Comparison of ENCODE assay signal across 21 cellular contexts in the genomic region with DNA sequence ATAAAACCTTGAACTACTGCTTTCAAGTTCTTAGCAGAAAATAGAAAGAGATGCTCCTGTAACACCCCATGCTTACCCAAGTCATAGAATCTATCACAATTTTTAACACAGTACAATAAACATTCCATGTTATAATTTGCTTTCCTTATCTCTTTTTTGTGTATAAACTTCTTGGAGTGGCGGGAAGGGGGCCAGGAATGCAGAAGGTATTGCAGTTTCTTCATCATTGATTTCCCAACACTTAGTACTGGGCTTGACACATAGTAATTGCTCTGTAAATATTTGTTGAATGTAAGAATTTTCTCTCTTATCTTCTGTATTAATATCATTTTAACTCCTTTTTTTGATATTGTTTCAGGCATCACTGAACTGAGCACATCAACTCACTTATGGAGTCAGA.
"Had no signal": no experiment of that assay in that cellular context is flagged by ENCODE, and none has a peak within 500 bp of the region (broad histone marks: within the 10 kb centered on the region; RNA-seq: fewer than 3 reads in every experiment).

No MANE protein-coding gene starts in this region.

- H3K27ac Mint-ChIP-seq: activated CD4-positive, alpha-beta T cell treated with anti-CD3 and anti-CD28 coated beads for 36 hours; activated naive CD4-positive, alpha-beta T cell treated with anti-CD3 and anti-CD28 coated beads, Interleukin-2, amount 50 U/mL, for 72 hours; activated T-helper 1 cell treated with anti-CD3 and anti-CD28 coated beads, Interleukin-12 subunit alpha, Interleukin-12 subunit beta, Interleukin-2, Interleukin-4 antibody, amounts not matched to agents 30 ng/mL and 10 ng/mL and 1 ng/mL, durations not matched to agents 14 hours and 24 hours and 36 hours; brain; mesothelial cell of epicardium; T-helper 2 cell treated with Interferon-gamma antibody and Interleukin-4, amounts not matched to agents 5 μg/mL and 100 μg/mL, for 36 hours; WTC11 had no signal

- H3K9me3 ChIP-seq: thyroid gland, uterus had no signal

- H3K4me3 Mint-ChIP-seq: activated CD4-positive, alpha-beta T cell treated with anti-CD3 and anti-CD28 coated beads for 36 hours; activated T-helper 1 cell treated with anti-CD3 and anti-CD28 coated beads, Interleukin-12 subunit alpha, Interleukin-12 subunit beta, Interleukin-2, Interleukin-4 antibody, amounts not matched to agents 30 ng/mL and 10 ng/mL and 1 ng/mL, durations not matched to agents 14 hours and 24 hours and 36 hours; brain; mesothelial cell of epicardium; nephron; T-helper 2 cell treated with Interferon-gamma antibody and Interleukin-4, amounts not matched to agents 5 μg/mL and 100 μg/mL, for 36 hours; WTC11 had no signal

- H3K4me1 Mint-ChIP-seq: activated CD4-positive, alpha-beta T cell treated with anti-CD3 and anti-CD28 coated beads for 36 hours; brain; nephron; WTC11 had no signal

- FAIRE-seq: TTC549 had no signal

- H3K36me3 Mint-ChIP-seq: activated naive CD4-positive, alpha-beta T cell treated with anti-CD3 and anti-CD28 coated beads, Interleukin-2, amount 50 U/mL, for 72 hours; brain; mesothelial cell of epicardium; WTC11 had no signal

- H3K27me3 Mint-ChIP-seq: activated CD4-positive, alpha-beta T cell treated with anti-CD3 and anti-CD28 coated beads for 36 hours; brain had no signal

- ATAC-seq: activated CD4-positive, alpha-beta T cell treated with anti-CD3 and anti-CD28 coated beads for 36 hours; activated naive CD4-positive, alpha-beta T cell treated with anti-CD3 and anti-CD28 coated beads, Interleukin-2, amount 50 U/mL, for 72 hours; WTC11 had no signal

- H3K4me3 ChIP-seq: coronary artery, thyroid gland, uterus had no signal

- H3K27ac ChIP-seq: coronary artery, thyroid gland, uterus had no signal

- DNase-seq: activated CD4-positive, alpha-beta T cell treated with anti-CD3 and anti-CD28 coated beads for 36 hours; activated CD4-positive, alpha-beta T cell treated with anti-CD3 and anti-CD28 coated beads, Interleukin-2, amount 50 U/mL, for 48 hours; activated gamma-delta T cell treated with Interleukin-2 at 50 U/mL for 16 hours; activated T-cell treated with anti-CD3 and anti-CD28 coated beads for 4 hours; amygdala; central memory CD4-positive, alpha-beta T cell; stimulated activated CD4-positive, alpha-beta T cell treated with anti-CD3 and anti-CD28 coated beads, Interleukin-12 subunit alpha, Interleukin-12 subunit beta, amount 100 ng/mL, for 4 hours; stimulated activated CD4-positive, alpha-beta T cell treated with anti-CD3 and anti-CD28 coated beads, Interleukin-1b, Interleukin-23, amount 100 ng/mL, for 48 hours; stimulated activated CD8-positive, alpha-beta memory T cell treated with anti-CD3 and anti-CD28 coated beads, Interleukin-4, amount 100 ng/mL, for 48 hours; stimulated activated naive CD4-positive, alpha-beta T cell; thyroid gland; uterus had no signal

- H3K4me1 ChIP-seq: thyroid gland, uterus had no signal

- H3K9me3 Mint-ChIP-seq: activated naive CD4-positive, alpha-beta T cell treated with anti-CD3 and anti-CD28 coated beads, Interleukin-2, amount 50 U/mL, for 72 hours; activated T-helper 1 cell treated with anti-CD3 and anti-CD28 coated beads, Interleukin-12 subunit alpha, Interleukin-12 subunit beta, Interleukin-2, Interleukin-4 antibody, amounts not matched to agents 30 ng/mL and 10 ng/mL and 1 ng/mL, durations not matched to agents 14 hours and 24 hours and 36 hours; T-helper 2 cell treated with Interferon-gamma antibody and Interleukin-4, amounts not matched to agents 5 μg/mL and 100 μg/mL, for 36 hours; WTC11 had no signal
